In genomic region chr11:38163526-38163925, GRCh38 we compare ENCODE assay signal across 22 cellular contexts.
DNase-seq lines count a peak whose midpoint lies in the region; ATAC-seq, FAIRE-seq and TF ChIP-seq lines count a peak whose summit lies in the region.
"Had no signal": no experiment of that assay in that cellular context is flagged by ENCODE, and none has a peak within 500 bp of the region (broad histone marks: within the 10 kb centered on the region; RNA-seq: fewer than 3 reads in every experiment).

No MANE protein-coding gene starts in this region.

- no peaks in the 10 kb centered on the region for H3K4me1 ChIP-seq in breast epithelium
- no peaks in the 10 kb centered on the region for H3K4me1 ChIP-seq in foreskin keratinocyte
- H3K4me1 ChIP-seq: A549, Caco-2 had no signal

- no peak for FAIRE-seq in bronchial epithelial cell (lab: Jason Lieb, UNC)
- FAIRE-seq: A549, D721Med, G401.6, GM12891, GM19239 had no signal

- no TSS peak for BruUV-seq in MCF 10A (replicated peaks; lab: Mats Ljungman, UMichigan)

- H3K27ac ChIP-seq in breast epithelium (no peak overlapping the region), foreskin keratinocyte (no peak overlapping the region)
- H3K27ac ChIP-seq: 22Rv1; A549; BLaER1 treated with 17β-estradiol and CSF1 and Interleukin-3, amounts not matched to agents 10 nM and 100 nM; C4-2B had no signal

- H3K27ac Mint-ChIP-seq in MCF 10A (ENCODE audit: low read depth, unreplicated experiment) = no peak overlapping the region
- H3K27ac Mint-ChIP-seq: B cell; CD4-positive, alpha-beta T cell; CD8-positive, alpha-beta T cell had no signal

- DNase-seq in MCF 10A (ENCODE audit: unreplicated experiment) (peak; percentile 27), breast epithelium (ENCODE audit: low spot score in 2 of 2) (no peak), bronchial epithelial cell (ENCODE audit: low read depth) (peak; percentile 60), foreskin keratinocyte (peak; percentile 27 to 30), globus pallidus (ENCODE audit: low spot score) (no peak)
- DNase-seq: AML-193; Caco-2; Calu3; CD4-positive, alpha-beta T cell; CD8-positive, alpha-beta T cell; DMS79 treated with DMSO at 0.1 percent for 48 hours; GF-D8 had no signal

- H3K4me3 Mint-ChIP-seq in MCF 10A (ENCODE audit: unreplicated experiment) = no peak overlapping the region
- H3K4me3 Mint-ChIP-seq: B cell; CD4-positive, alpha-beta T cell; CD8-positive, alpha-beta T cell had no signal

- intact Hi-C loops in MCF 10A (cut with micrococcal nuclease) = no loop called here
- intact Hi-C loops in breast epithelium (cut with DNase I; ENCODE audit: low total_unique reads) = no loop called here

- H3K4me1 Mint-ChIP-seq in MCF 10A (ENCODE audit: insufficient read depth, unreplicated experiment) = no peaks in the 10 kb centered on the region
- H3K4me1 Mint-ChIP-seq: B cell had no signal

- H3K27me3 ChIP-seq in breast epithelium (no peaks in the 10 kb centered on the region), bronchial epithelial cell (ENCODE audit: control insufficient read depth, insufficient read depth, low read length) (no peaks in the 10 kb centered on the region), foreskin keratinocyte (no peaks in the 10 kb centered on the region)
- H3K27me3 ChIP-seq: BLaER1 treated with 17β-estradiol and CSF1 and Interleukin-3, amounts not matched to agents 10 nM and 100 nM had no signal

- POLR2A ChIA-PET in MCF 10A (lab: Yijun Ruan, JAX) = interaction anchor here (1.0 kb wide), 1 partner anchor 1198 kb away, joined by 3 read pairs; no protein-coding TSS in a partner anchor

- CTCF ChIA-PET in MCF 10A (lab: Yijun Ruan, JAX) = interaction anchor here (0.5 kb wide), 1 partner anchor 627 kb away, joined by 3 read pairs; no protein-coding TSS in a partner anchor

- TF ChIP-seq POLR2A in breast epithelium (IDR thresholded peaks at IDR 0.05) = no peak

- no peaks in the 10 kb centered on the region for H3K9me3 ChIP-seq in breast epithelium
- H3K9me3 ChIP-seq: A549; BLaER1 treated with 17β-estradiol and CSF1 and Interleukin-3, amounts not matched to agents 10 nM and 100 nM; Caco-2 had no signal

- H3K36me3 ChIP-seq in breast epithelium (no peaks in the 10 kb centered on the region), bronchial epithelial cell (ENCODE audit: control insufficient read depth, insufficient read depth, low read length) (no peaks in the 10 kb centered on the region)
- H3K36me3 ChIP-seq: BLaER1 treated with 17β-estradiol and CSF1 and Interleukin-3, amounts not matched to agents 10 nM and 100 nM had no signal

- H3K27me3 Mint-ChIP-seq in MCF 10A (ENCODE audit: insufficient read depth, unreplicated experiment) = no peaks in the 10 kb centered on the region
- H3K27me3 Mint-ChIP-seq: B cell; CD4-positive, alpha-beta T cell had no signal

- no peak for ATAC-seq in foreskin keratinocyte
- ATAC-seq in GM18511 (IDR thresholded peaks at IDR 0.05; ENCODE audit: unreplicated experiment) = no peak
- ATAC-seq: A549; CD8-positive, alpha-beta T cell had no signal

- H3K9me3 Mint-ChIP-seq in MCF 10A (ENCODE audit: unreplicated experiment) = peaks cover 5% of the 10 kb centered on the region

- no peak for TF ChIP-seq CTCF in MCF 10A (IDR thresholded peaks at IDR 0.05; ENCODE audit: unreplicated experiment)
- no peak for TF ChIP-seq CTCF in breast epithelium (IDR thresholded peaks at IDR 0.05)
- TF ChIP-seq CTCF in bronchial epithelial cell (IDR thresholded peaks at IDR 0.05; ENCODE audit: insufficient read depth, low read length, severe bottlenecking) = no peak
- no peak for TF ChIP-seq CTCF in foreskin keratinocyte (conservative IDR thresholded peaks at IDR 0.05)

- peaks cover 6% of the 10 kb centered on the region for H3K36me3 Mint-ChIP-seq in MCF 10A (ENCODE audit: insufficient read depth, unreplicated experiment)
- H3K36me3 Mint-ChIP-seq: CD8-positive, alpha-beta T cell had no signal

- H3K4me3 ChIP-seq in breast epithelium (no peak overlapping the region), bronchial epithelial cell (ENCODE audit: low read depth, low read length) (no peak overlapping the region)
- H3K4me3 ChIP-seq: A549; BLaER1 treated with 17β-estradiol and CSF1 and Interleukin-3, amounts not matched to agents 10 nM and 100 nM had no signal

Comparison
In these comparisons a context has a peak if more than half of its experiments do, and no peak if none do; other contexts are left out.
1. DNase-seq: peak in MCF 10A (single experiment), bronchial epithelial cell (single experiment) and foreskin keratinocyte (2 of 2); none in breast epithelium (0 of 2) and globus pallidus (single experiment).